In genomic region chr15:80951941-80952340, GRCh38 we compare ENCODE assay signal across 25 cellular contexts. TPM values are rescaled to one million over a fixed set of nuclear protein-coding genes. Genes with fewer than 3 reads are reported as not detected.
DNase-seq lines count a peak whose midpoint lies in the region; ATAC-seq and TF ChIP-seq lines count a peak whose summit lies in the region.
"Had no signal": no experiment of that assay in that cellular context is flagged by ENCODE, and none has a peak within 500 bp of the region (broad histone marks: within the 10 kb centered on the region; RNA-seq: fewer than 3 reads in every experiment).

No MANE protein-coding gene starts in this region.

- no peak overlapping the region for H4K91ac ChIP-seq in trophoblast cell (ENCODE audit: low read depth, low read length)

- H3K23ac ChIP-seq in trophoblast cell (ENCODE audit: low read length) = no peak overlapping the region

- no peak overlapping the region for H2BK120ac ChIP-seq in trophoblast cell (ENCODE audit: insufficient read depth, low read length, poor library complexity)

- no peak overlapping the region for H2AFZ ChIP-seq in trophoblast cell (ENCODE audit: insufficient read depth, low read length, poor library complexity)

- no peak overlapping the region for H3K4me2 ChIP-seq in trophoblast cell (ENCODE audit: low read length)

- H3K14ac ChIP-seq in trophoblast cell (ENCODE audit: low read length) = peak overlapping the region; percentile 12

- H3K9me3 ChIP-seq in RWPE2 (ENCODE audit: severe bottlenecking) = no peaks in the 10 kb centered on the region
- H3K9me3 ChIP-seq in trophoblast cell (ENCODE audit: insufficient read depth, low read depth, low read length) = no peaks in the 10 kb centered on the region
- H3K9me3 ChIP-seq: Caco-2, HAP-1 had no signal

- no peak overlapping the region for H3K4me3 ChIP-seq in AG10803 (ENCODE audit: low read length)
- no peak overlapping the region for H3K4me3 ChIP-seq in RWPE2 (ENCODE audit: severe bottlenecking)
- H3K4me3 ChIP-seq in trophoblast cell (ENCODE audit: low read depth, low read length) = no peak overlapping the region
- H3K4me3 ChIP-seq: HAP-1 had no signal

- H4K12ac ChIP-seq in trophoblast cell (ENCODE audit: low read depth, low read length) = no peak overlapping the region

- peaks cover 16% of the 10 kb centered on the region for H3K36me3 ChIP-seq in RWPE2 (ENCODE audit: low read depth)
- peaks cover 23 to 37% of the 10 kb centered on the region in 2 experiments for H3K36me3 ChIP-seq in trophoblast cell (ENCODE audit: control insufficient read depth in 1 of 2, insufficient read depth in 2 of 2, low read length in 2 of 2)

- H3K18ac ChIP-seq in trophoblast cell (ENCODE audit: low read length) = no peak overlapping the region

- H3K4ac ChIP-seq in trophoblast cell (ENCODE audit: low read depth, low read length) = no peak overlapping the region

- peaks cover 4% of the 10 kb centered on the region for H3K79me1 ChIP-seq in trophoblast cell (ENCODE audit: low read length)

- DNase-seq in activated CD8-positive, alpha-beta memory T cell treated with anti-CD3 and anti-CD28 coated beads for 24 hours = peak; percentile 41
- no peak for DNase-seq in activated CD8-positive, alpha-beta memory T cell treated with anti-CD3 and anti-CD28 coated beads, Interleukin-2, amount 50 U/mL, for 4 hours
- DNase-seq in AG10803 (ENCODE audit: low read depth) (peak; percentile 17), RWPE2 (ENCODE audit: low spot score) (peak; percentile 42), trophoblast cell (no peak), immature natural killer cell (no peak)
- DNase-seq: Caco-2, GOT3, HFFc6, KG1, MM.1S, NCI-H2029, NCI-H2171, NCI-H226, NCI-H524, NCI-H82, SHP77 treated with DMSO at 0.1 percent for 48 hours had no signal

- H3K27ac ChIP-seq in RWPE2 (ENCODE audit: poor library complexity, severe bottlenecking) (no peak overlapping the region), trophoblast cell (ENCODE audit: low read depth, low read length) (no peak overlapping the region)
- H3K27ac ChIP-seq: C4-2B, RWPE1 had no signal

- H3K9me3 Mint-ChIP-seq in immature natural killer cell = no peaks in the 10 kb centered on the region
- H3K9me3 Mint-ChIP-seq: CD8-positive, alpha-beta T cell; HFFc6 had no signal

- H2AK5ac ChIP-seq in trophoblast cell (ENCODE audit: low read length) = peak overlapping the region; percentile 25

- TF ChIP-seq CTCF in AG10803 (conservative IDR thresholded peaks at IDR 0.05; ENCODE audit: low read length) = no peak
- TF ChIP-seq CTCF in RWPE2 (IDR thresholded peaks at IDR 0.05; ENCODE audit: poor library complexity, severe bottlenecking) = no peak

- peak overlapping the region in 2 of 6 donors; percentile 48 to 60 for H3K27ac Mint-ChIP-seq in immature natural killer cell
- H3K27ac Mint-ChIP-seq: B cell; CD8-positive, alpha-beta T cell; HFFc6 had no signal

- no peak overlapping the region for H2BK12ac ChIP-seq in trophoblast cell (ENCODE audit: low read length)

- ATAC-seq in RWPE2 (ENCODE audit: low read depth) = no peak
- no peak for ATAC-seq in HG03432 (IDR thresholded peaks at IDR 0.05; ENCODE audit: unreplicated experiment)
- ATAC-seq in GM18498 (IDR thresholded peaks at IDR 0.05; ENCODE audit: unreplicated experiment) = no peak
- ATAC-seq: CD8-positive, alpha-beta T cell; Panc1 had no signal

- H3K27me3 ChIP-seq in RWPE2 (ENCODE audit: insufficient read depth, poor library complexity, severe bottlenecking) (no peaks in the 10 kb centered on the region), trophoblast cell (ENCODE audit: insufficient read depth, low read length) (no peaks in the 10 kb centered on the region)

- peaks cover 2 to 11% of the 10 kb centered on the region in 2 donors for H3K4me1 Mint-ChIP-seq in immature natural killer cell
- H3K4me1 Mint-ChIP-seq: B cell had no signal

- H3K36me3 Mint-ChIP-seq in immature natural killer cell = peaks cover 28 to 41% (median 35%) of the 10 kb centered on the region in 3 donors

- no peaks in the 10 kb centered on the region for H3K79me2 ChIP-seq in trophoblast cell (ENCODE audit: control insufficient read depth, insufficient read depth, low read length, poor library complexity)

- no peak overlapping the region for H3K9ac ChIP-seq in trophoblast cell (ENCODE audit: low read length)

- WGBS in trophoblast cell (ENCODE audit: extremely low coverage, insufficient coverage, insufficient read length) = no CpG with 5 or more reads among the region's 5 CpGs

- peaks cover 31% of the 10 kb centered on the region for H3K4me1 ChIP-seq in RWPE2 (ENCODE audit: insufficient read depth, poor library complexity, severe bottlenecking)
- peaks cover 29 to 32% of the 10 kb centered on the region in 2 experiments for H3K4me1 ChIP-seq in trophoblast cell (ENCODE audit: control insufficient read depth in 1 of 2, insufficient read depth in 2 of 2, low read length in 2 of 2)

- H3K27me3 Mint-ChIP-seq in immature natural killer cell (ENCODE audit: low read depth in 3 of 3) = peaks cover 0 to 2% (median 1%) of the 10 kb centered on the region in 3 donors
- H3K27me3 Mint-ChIP-seq: B cell had no signal

- H3K4me3 Mint-ChIP-seq in immature natural killer cell = no peak overlapping the region
- H3K4me3 Mint-ChIP-seq: B cell; CD8-positive, alpha-beta T cell; HFFc6 had no signal

- H4K8ac ChIP-seq in trophoblast cell (ENCODE audit: low read depth, low read length) = no peak overlapping the region

- no peak overlapping the region for H2BK5ac ChIP-seq in trophoblast cell (ENCODE audit: low read depth, low read length, poor library complexity)

RNA-seq across cellular contexts. Expression of gene MESD, which starts 37.7 kb away (rescaled TPM):
- polyA plus RNA-seq in trophoblast cell (2013) = 50.6 and 52.8 TPM in 2 replicates
- 10 to 100 TPM; 22.3 to 39.6 (median 32.1) TPM for polyA plus RNA-seq in immature natural killer cell

RNA-seq across cellular contexts. Expression of gene TLNRD1, which starts 48.8 kb away (rescaled TPM):
- 14.0 and 14.4 TPM in 2 replicates for polyA plus RNA-seq in trophoblast cell (2013)
- polyA plus RNA-seq in immature natural killer cell = 1 to 10 TPM; 2.6 to 5.4 (median 3.4) TPM

Comparison
In these comparisons a context has a peak if more than half of its experiments do, and no peak if none do; other contexts are left out.
1. DNase-seq: peak in activated CD8-positive, alpha-beta memory T cell treated with anti-CD3 and anti-CD28 coated beads for 24 hours (single experiment), AG10803 (single experiment) and RWPE2 (single experiment); none in activated CD8-positive, alpha-beta memory T cell treated with anti-CD3 and anti-CD28 coated beads, Interleukin-2, amount 50 U/mL, for 4 hours (single experiment), trophoblast cell (0 of 2) and immature natural killer cell (0 of 3).